In the genomic region with DNA sequence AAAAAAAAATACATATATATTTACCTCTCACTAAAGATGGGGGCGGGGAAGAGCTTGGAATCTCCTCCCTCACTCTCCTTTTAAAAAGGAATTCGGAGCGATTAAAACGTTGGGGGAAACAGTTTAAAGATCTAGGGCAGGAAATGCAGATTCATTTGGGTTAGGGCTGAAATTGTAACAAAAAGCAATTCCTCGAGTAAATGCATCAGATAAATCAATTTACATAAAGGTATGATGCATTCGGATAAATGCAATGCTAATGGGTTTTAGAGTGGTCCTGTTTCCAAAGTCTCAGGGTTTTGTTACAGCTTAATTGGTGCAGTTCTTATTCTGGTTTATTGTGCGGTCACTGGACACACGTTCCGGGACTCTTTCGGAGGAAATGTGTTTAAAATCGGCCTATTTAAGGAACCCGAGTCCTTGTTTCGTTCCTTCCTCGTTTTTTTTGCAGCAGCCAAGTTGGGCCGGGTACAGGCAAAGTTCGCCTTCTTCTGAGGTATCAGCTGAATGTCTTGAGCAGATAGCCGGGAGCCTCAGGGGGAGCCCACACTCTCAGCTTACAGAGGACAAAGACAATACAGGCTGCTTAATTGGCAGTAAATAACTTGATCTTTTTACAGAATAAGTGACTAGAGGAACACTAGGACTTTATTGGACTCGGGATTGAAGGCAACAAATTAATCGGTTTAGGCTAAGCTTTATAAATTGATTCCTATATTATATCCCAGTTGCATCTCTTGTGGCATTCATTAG, we compare ENCODE assay signal across 1 cellular context.
TF ChIP-seq lines count a peak whose summit lies in the region.

No MANE protein-coding gene starts in this region.

TF ChIP-seq in H1, 55 proteins besides CTCF, POLR2A, EP300 and RAD21:
- TF ChIP-seq PHF8 (conservative IDR thresholded peaks at IDR 0.05; ENCODE audit: low read depth, low read length) = 0 out of 2 replicates have a peak, but pooled peaks have one; percentile 32
- no peak for TF ChIP-seq CHD2 (IDR thresholded peaks at IDR 0.05; ENCODE audit: low read length)
- TF ChIP-seq TAF1 (IDR thresholded peaks at IDR 0.05; ENCODE audit: low read depth, low read length) = peak; percentile 47; the same call in 1 of the 2 replicates
- TF ChIP-seq SIN3A (conservative IDR thresholded peaks at IDR 0.05 in 1 of 2, IDR thresholded peaks at IDR 0.05 in 1 of 2; ENCODE audit: low read depth in 1 of 2, low read length in 2 of 2) = peak; percentile 31 to 79; a peak in 1 of 4 replicates
- TF ChIP-seq, protein P1, sequence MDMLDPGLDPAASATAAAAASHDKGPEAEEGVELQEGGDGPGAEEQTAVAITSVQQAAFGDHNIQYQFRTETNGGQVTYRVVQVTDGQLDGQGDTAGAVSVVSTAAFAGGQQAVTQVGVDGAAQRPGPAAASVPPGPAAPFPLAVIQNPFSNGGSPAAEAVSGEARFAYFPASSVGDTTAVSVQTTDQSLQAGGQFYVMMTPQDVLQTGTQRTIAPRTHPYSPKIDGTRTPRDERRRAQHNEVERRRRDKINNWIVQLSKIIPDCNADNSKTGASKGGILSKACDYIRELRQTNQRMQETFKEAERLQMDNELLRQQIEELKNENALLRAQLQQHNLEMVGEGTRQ (IDR thresholded peaks at IDR 0.05; ENCODE audit: low read length) = no peak
- TF ChIP-seq POU5F1 (IDR thresholded peaks at IDR 0.05; ENCODE audit: low read depth, low read length) = no peak
- 0 out of 2 replicates have a peak, but pooled peaks have one; percentile 46 for TF ChIP-seq POLR2AphosphoS5 (IDR thresholded peaks at IDR 0.05; ENCODE audit: low read depth, low read length)
